Comparison of ENCODE assay signal across 21 cellular contexts in genomic region chr6:146470091-146470770, GRCh38.
DNase-seq lines count a peak whose midpoint lies in the region; ATAC-seq, FAIRE-seq and TF ChIP-seq lines count a peak whose summit lies in the region.
"Had no signal": no experiment of that assay in that cellular context is flagged by ENCODE, and none has a peak within 500 bp of the region (broad histone marks: within the 10 kb centered on the region; RNA-seq: fewer than 3 reads in every experiment).

No MANE protein-coding gene starts in this region.

- H3K27me3 ChIP-seq in HepG2 (ENCODE audit: control insufficient read depth in 1 of 2, insufficient read depth in 2 of 2, low read length in 2 of 2), result no peaks in the 10 kb centered on the region
- H3K27me3 ChIP-seq in right lobe of liver, result no peaks in the 10 kb centered on the region
- no peaks in the 10 kb centered on the region for H3K27me3 ChIP-seq in K562 (ENCODE audit: control insufficient read depth in 2 of 2, insufficient read depth in 2 of 2, low read length in 2 of 2)
- H3K27me3 ChIP-seq in testis, result no peaks in the 10 kb centered on the region
- H3K27me3 ChIP-seq: BLaER1 had no signal

- H3K36me3 Mint-ChIP-seq in activated CD4-positive, alpha-beta memory T cell treated with anti-CD3 and anti-CD28 coated beads for 36 hours, result no peaks in the 10 kb centered on the region
- no peaks in the 10 kb centered on the region for H3K36me3 Mint-ChIP-seq in activated CD8-positive, alpha-beta memory T cell treated with anti-CD3 and anti-CD28 coated beads, Interleukin-2, amount 10 ng/mL, durations not matched to agents 7 days and 5 days
- H3K36me3 Mint-ChIP-seq: CD14-positive monocyte; CD4-positive, alpha-beta memory T cell had no signal

- no peak overlapping the region for H3K27ac Mint-ChIP-seq in activated CD4-positive, alpha-beta memory T cell treated with anti-CD3 and anti-CD28 coated beads for 36 hours
- H3K27ac Mint-ChIP-seq in activated CD8-positive, alpha-beta memory T cell treated with anti-CD3 and anti-CD28 coated beads, Interleukin-2, amount 10 ng/mL, durations not matched to agents 7 days and 5 days, result no peak overlapping the region
- H3K27ac Mint-ChIP-seq: CD14-positive monocyte; CD4-positive, alpha-beta memory T cell; HFFc6 had no signal

- POLR2A ChIA-PET in HepG2 (lab: Yijun Ruan, JAX), result no interaction called here
- POLR2A ChIA-PET in K562 (lab: Yijun Ruan, JAX), result no interaction called here
- POLR2A ChIA-PET in activated CD4-positive, alpha-beta memory T cell treated with anti-CD3 and anti-CD28 coated beads for 36 hours (lab: Charles Lee), result no interaction called here

- no peak for TF ChIP-seq RAD21 in HepG2 (CRISPR knock-in tag; IDR thresholded peaks at IDR 0.05)
- TF ChIP-seq RAD21 in K562 (CRISPR knock-in tag; conservative IDR thresholded peaks at IDR 0.05 in 1 of 2, IDR thresholded peaks at IDR 0.05 in 1 of 2), result no peak

- H2AFZ ChIP-seq in HepG2 (ENCODE audit: low read length) (no peak overlapping the region), K562 (ENCODE audit: low read depth, low read length) (no peak overlapping the region)
- H2AFZ ChIP-seq: GM23248 had no signal

- H3K4me1 ChIP-seq in HepG2 (ENCODE audit: insufficient read depth, low read length) (no peaks in the 10 kb centered on the region), right lobe of liver (no peaks in the 10 kb centered on the region), K562 (replicated peaks in 1 of 2; ENCODE audit: control insufficient read depth in 2 of 2, insufficient read depth in 2 of 2, low read length in 2 of 2) (no peaks in the 10 kb centered on the region), testis (no peaks in the 10 kb centered on the region)
- H3K4me1 ChIP-seq: BLaER1 had no signal

- TF ChIP-seq EP300 in HepG2 (IDR thresholded peaks at IDR 0.05; ENCODE audit: low read depth in 2 of 2, low read length in 2 of 2), result no peak
- no peak for TF ChIP-seq EP300 in HepG2 (CRISPR knock-in tag; IDR thresholded peaks at IDR 0.05; ENCODE audit: borderline replicate concordance)
- TF ChIP-seq EP300 in K562 (IDR thresholded peaks at IDR 0.05; ENCODE audit: low read length), result no peak

- TF ChIP-seq CTCF in HepG2 (CRISPR knock-in tag; IDR thresholded peaks at IDR 0.05) (no peak), right lobe of liver (IDR thresholded peaks at IDR 0.05) (no peak), K562 (IDR thresholded peaks at IDR 0.05 in 2 of 3, conservative IDR thresholded peaks at IDR 0.05 in 1 of 3; ENCODE audit: insufficient read depth in 2 of 3, low read depth in 1 of 3, low read length in 3 of 3) (no peak), fibroblast of mammary gland (conservative IDR thresholded peaks at IDR 0.05; ENCODE audit: control insufficient read depth, insufficient read depth, low read depth, low read length) (no peak), testis (IDR thresholded peaks at IDR 0.05) (no peak)

- FAIRE-seq in HepG2 (lab: Jason Lieb, UNC) (no peak), K562 (lab: Jason Lieb, UNC) (peak; percentile 6)
- FAIRE-seq: GM12892, H54, HTR-8/SVneo had no signal

- H3K9me3 Mint-ChIP-seq in activated CD4-positive, alpha-beta memory T cell treated with anti-CD3 and anti-CD28 coated beads for 36 hours, result no peaks in the 10 kb centered on the region
- no peaks in the 10 kb centered on the region for H3K9me3 Mint-ChIP-seq in activated CD8-positive, alpha-beta memory T cell treated with anti-CD3 and anti-CD28 coated beads, Interleukin-2, amount 10 ng/mL, durations not matched to agents 7 days and 5 days (ENCODE audit: low read depth)

- H3K4me3 ChIP-seq in HepG2 (replicated peaks in 1 of 3; ENCODE audit: insufficient read depth in 1 of 3, low read depth in 2 of 3, low read length in 3 of 3), result no peak overlapping the region
- no peak overlapping the region for H3K4me3 ChIP-seq in right lobe of liver
- no peak overlapping the region for H3K4me3 ChIP-seq in K562
- H3K4me3 ChIP-seq in fibroblast of mammary gland (ENCODE audit: control insufficient read depth, low read depth, low read length), result no peak overlapping the region
- H3K4me3 ChIP-seq in testis, result no peak overlapping the region
- H3K4me3 ChIP-seq: BLaER1, GM23248 had no signal

- H4K20me1 ChIP-seq in HepG2 (ENCODE audit: insufficient read depth, low read length), result no peaks in the 10 kb centered on the region
- no peaks in the 10 kb centered on the region for H4K20me1 ChIP-seq in K562 (replicated peaks; ENCODE audit: control insufficient read depth, insufficient read depth, low read length)
- H4K20me1 ChIP-seq: BLaER1 had no signal

- no peak overlapping the region for H3K4me3 Mint-ChIP-seq in activated CD4-positive, alpha-beta memory T cell treated with anti-CD3 and anti-CD28 coated beads for 36 hours
- H3K4me3 Mint-ChIP-seq in activated CD8-positive, alpha-beta memory T cell treated with anti-CD3 and anti-CD28 coated beads, Interleukin-2, amount 10 ng/mL, durations not matched to agents 7 days and 5 days, result no peak overlapping the region
- H3K4me3 Mint-ChIP-seq: CD14-positive monocyte; CD4-positive, alpha-beta memory T cell; HFFc6 had no signal

- 4% methylated on average over 3 of the region's 3 CpGs for WGBS in HepG2 (ENCODE audit: low lambda C conversion rate)
- WGBS in right lobe of liver (ENCODE audit: insufficient coverage, low coverage, low lambda C conversion rate, missing lambda C conversion rate), result 67% methylated on average over 3 of the region's 3 CpGs
- WGBS in K562 (ENCODE audit: insufficient coverage, low coverage, missing lambda C conversion rate), result 1% methylated on average over 3 of the region's 3 CpGs
- WGBS in testis, 2 donors, result 91 to 98% methylated on average over 3 of the region's 3 CpGs

- TF ChIP-seq POLR2A in HepG2 (IDR thresholded peaks at IDR 0.05; ENCODE audit: insufficient read depth in 1 of 2, low read depth in 2 of 2, low read length in 2 of 2) (no peak), right lobe of liver (IDR thresholded peaks at IDR 0.05) (no peak), K562 (conservative IDR thresholded peaks at IDR 0.05) (no peak), testis (IDR thresholded peaks at IDR 0.05) (no peak)

- no peaks in the 10 kb centered on the region for H3K27me3 Mint-ChIP-seq in activated CD4-positive, alpha-beta memory T cell treated with anti-CD3 and anti-CD28 coated beads for 36 hours
- H3K27me3 Mint-ChIP-seq in activated CD8-positive, alpha-beta memory T cell treated with anti-CD3 and anti-CD28 coated beads, Interleukin-2, amount 10 ng/mL, durations not matched to agents 7 days and 5 days, result no peaks in the 10 kb centered on the region
- H3K27me3 Mint-ChIP-seq: CD4-positive, alpha-beta memory T cell had no signal

- H3K4me1 Mint-ChIP-seq in activated CD4-positive, alpha-beta memory T cell treated with anti-CD3 and anti-CD28 coated beads for 36 hours (ENCODE audit: low read depth), result no peaks in the 10 kb centered on the region
- H3K4me1 Mint-ChIP-seq in activated CD8-positive, alpha-beta memory T cell treated with anti-CD3 and anti-CD28 coated beads, Interleukin-2, amount 10 ng/mL, durations not matched to agents 7 days and 5 days, result no peaks in the 10 kb centered on the region
- H3K4me1 Mint-ChIP-seq: CD14-positive monocyte; CD4-positive, alpha-beta memory T cell had no signal

- no peak overlapping the region for H3K9ac ChIP-seq in HepG2 (ENCODE audit: insufficient read depth, low read depth, low read length)
- no peak overlapping the region for H3K9ac ChIP-seq in K562 (ENCODE audit: insufficient read depth in 1 of 2, low read depth in 2 of 2, low read length in 2 of 2)
- H3K9ac ChIP-seq: BLaER1, GM23248 had no signal

- ATAC-seq in HepG2, result no peak
- ATAC-seq in right lobe of liver, result no peak
- no peak for ATAC-seq in K562
- no peak for ATAC-seq in GM21381 (IDR thresholded peaks at IDR 0.05; ENCODE audit: unreplicated experiment)
- no peak for ATAC-seq in activated CD8-positive, alpha-beta memory T cell treated with anti-CD3 and anti-CD28 coated beads, Interleukin-2, amount 10 ng/mL, durations not matched to agents 7 days and 5 days

- H3K9me1 ChIP-seq in K562 (ENCODE audit: control insufficient read depth, insufficient read depth, low read length), result no peaks in the 10 kb centered on the region

- H3K27ac ChIP-seq in HepG2 (ENCODE audit: extremely low read length, insufficient read depth, low read length) (no peak overlapping the region), right lobe of liver (no peak overlapping the region), K562 (ENCODE audit: extremely low read depth, low read depth, low read length) (no peak overlapping the region), testis (no peak overlapping the region)
- H3K27ac ChIP-seq: BLaER1, GM23248 had no signal

- H3K4me2 ChIP-seq in HepG2 (ENCODE audit: low read depth, low read length) (no peak overlapping the region), K562 (ENCODE audit: insufficient read depth, low read length) (no peak overlapping the region)
- H3K4me2 ChIP-seq: BLaER1 had no signal

- H3K9me3 ChIP-seq in HepG2 (ENCODE audit: low read length) (no peaks in the 10 kb centered on the region), right lobe of liver (no peaks in the 10 kb centered on the region), K562 (replicated peaks; ENCODE audit: control insufficient read depth, insufficient read depth, low read depth, low read length) (no peaks in the 10 kb centered on the region), testis (no peaks in the 10 kb centered on the region)

- BruUV-seq in HepG2 (replicated peaks; lab: Mats Ljungman, UMichigan) (no TSS peak), K562 (replicated peaks; lab: Mats Ljungman, UMichigan) (no TSS peak)

- CTCF ChIA-PET in HepG2 (lab: Yijun Ruan, JAX; ENCODE audit: low intra/inter-chr PET ratio, low total read pairs) (no interaction called here), K562 (lab: Yijun Ruan, JAX; ENCODE audit: low intra/inter-chr PET ratio) (no interaction called here)
- CTCF ChIA-PET in activated CD4-positive, alpha-beta memory T cell treated with anti-CD3 and anti-CD28 coated beads for 36 hours (lab: Charles Lee), result no interaction called here
- CTCF ChIA-PET in activated CD8-positive, alpha-beta memory T cell treated with anti-CD3 and anti-CD28 coated beads, Interleukin-2, amount 10 ng/mL, durations not matched to agents 7 days and 5 days (lab: Charles Lee), result no interaction called here

- no peak for DNase-seq in HepG2 (ENCODE audit: low spot score)
- no peak for DNase-seq in right lobe of liver
- no peak for DNase-seq in K562 (ENCODE audit: extremely low read depth in 1 of 4, low spot score in 3 of 4)
- peak; percentile 6 for DNase-seq in fibroblast of mammary gland (ENCODE audit: low read depth)
- DNase-seq in activated CD4-positive, alpha-beta memory T cell treated with anti-CD3 and anti-CD28 coated beads for 36 hours, result no peak
- no peak for DNase-seq in testis
- no peak for DNase-seq in activated CD8-positive, alpha-beta memory T cell treated with anti-CD3 and anti-CD28 coated beads, Interleukin-2, amount 10 ng/mL, durations not matched to agents 7 days and 5 days
- DNase-seq: 8988T; CD4-positive, alpha-beta memory T cell; DMS153; DMS79; GDM1; GM23248; HCEC 1CT; HFFc6 had no signal

- H3K79me2 ChIP-seq in HepG2 (ENCODE audit: insufficient read depth, low read length) (no peaks in the 10 kb centered on the region), K562 (ENCODE audit: control insufficient read depth, insufficient read depth, low read length) (no peaks in the 10 kb centered on the region)

- in situ Hi-C loops in HepG2 (cut with HindIII; ENCODE audit: extremely low pct_ligation_motif_present, low pct_unique_long_range_greater_than_20kb) (no loop called here), K562 (cut with MboI) (no loop called here)

- intact Hi-C loops in HepG2 (cut with micrococcal nuclease; ENCODE audit: unreplicated experiment), result no loop called here
- intact Hi-C loops in right lobe of liver (cut with DNase I), result no loop called here
- intact Hi-C loops in K562 (cut with micrococcal nuclease), result no loop called here
- intact Hi-C loops in activated CD4-positive, alpha-beta memory T cell treated with anti-CD3 and anti-CD28 coated beads for 36 hours (cut with micrococcal nuclease), result no loop called here
- intact Hi-C loops in testis (cut with DNase I; ENCODE audit: low total_unique reads), result no loop called here

- no peaks in the 10 kb centered on the region for H3K36me3 ChIP-seq in HepG2 (replicated peaks in 1 of 2; ENCODE audit: control insufficient read depth in 1 of 2, insufficient read depth in 2 of 2, low read length in 2 of 2)
- H3K36me3 ChIP-seq in right lobe of liver, result no peaks in the 10 kb centered on the region
- no peaks in the 10 kb centered on the region for H3K36me3 ChIP-seq in K562 (ENCODE audit: control insufficient read depth, insufficient read depth, low read length)
- H3K36me3 ChIP-seq in testis (ENCODE audit: low read depth, missing control alignments), result no peaks in the 10 kb centered on the region
- H3K36me3 ChIP-seq: BLaER1 had no signal

Comparison
In these comparisons a context has a peak if more than half of its experiments do, and no peak if none do; other contexts are left out.
1. Of the 241 proteins assayed by ChIP-seq in both HepG2 and K562: peak only in HepG2: none; only in K562: CEBPG; in both: CEBPB; in neither: 237; mixed calls (peak in some experiments, not most) for 2.